7 cellular contexts compared by ENCODE assay signal in genomic region chr21:33403786-33404571, GRCh38. TPM values are rescaled to one million over a fixed set of nuclear protein-coding genes. Genes with fewer than 3 reads are reported as not detected.
A peak's percentile ranks its signal among the peaks of the same experiment; 100 is the strongest.
DNase-seq lines count a peak whose midpoint lies in the region; ATAC-seq and TF ChIP-seq lines count a peak whose summit lies in the region.

No MANE protein-coding gene starts in this region.

- H4K20me1 ChIP-seq in OCI-LY1 (ENCODE audit: insufficient read depth, low read length), result no peaks in the 10 kb centered on the region

- intact Hi-C loops in Right ventricle myocardium inferior (cut with DNase I), result no loop called here

- peak; percentile 51 for DNase-seq in GM10266 (ENCODE audit: extremely low spot score)
- DNase-seq in activated naive CD8-positive, alpha-beta T cell treated with anti-CD3 and anti-CD28 coated beads for 36 hours, result peak; percentile 28
- peak; percentile 87 for DNase-seq in Right ventricle myocardium inferior (ENCODE audit: missing footprints)
- peak; percentile 28 for DNase-seq in occipital lobe (lab: John Stamatoyannopoulos, UW)
- DNase-seq in GOT3 (lab: John Stamatoyannopoulos, UW), result no peak

- H3K4me1 ChIP-seq in OCI-LY1 (ENCODE audit: insufficient read depth, low read length, severe bottlenecking), result peaks cover 48% of the 10 kb centered on the region

- peaks cover 53% of the 10 kb centered on the region for H3K79me2 ChIP-seq in OCI-LY1 (ENCODE audit: insufficient read depth, low read length)

- TF ChIP-seq CTCF in GM10266 (IDR thresholded peaks at IDR 0.05; ENCODE audit: control insufficient read depth, insufficient read depth, low read depth, missing control alignments) (no peak), OCI-LY1 (IDR thresholded peaks at IDR 0.05; ENCODE audit: low read length) (no peak)

- H3K27ac Mint-ChIP-seq in activated naive CD8-positive, alpha-beta T cell treated with anti-CD3 and anti-CD28 coated beads for 36 hours, result peak overlapping the region; percentile 76

- no peak overlapping the region for H2AFZ ChIP-seq in OCI-LY1 (ENCODE audit: low read length)

- peaks cover 11% of the 10 kb centered on the region for H3K27me3 Mint-ChIP-seq in activated naive CD8-positive, alpha-beta T cell treated with anti-CD3 and anti-CD28 coated beads for 36 hours

- H3K4me1 Mint-ChIP-seq in activated naive CD8-positive, alpha-beta T cell treated with anti-CD3 and anti-CD28 coated beads for 36 hours, result peaks cover 41% of the 10 kb centered on the region

- H3K9me3 ChIP-seq in OCI-LY1 (ENCODE audit: low read length), result no peaks in the 10 kb centered on the region

- peak; percentile 39 for ATAC-seq in HG02852 (IDR thresholded peaks at IDR 0.05; ENCODE audit: unreplicated experiment)
- ATAC-seq in Right ventricle myocardium inferior, result peak; percentile 61

- H3K4me3 ChIP-seq in OCI-LY1 (ENCODE audit: low read depth, low read length, poor library complexity, severe bottlenecking), result peak overlapping the region; percentile 98

- no peaks in the 10 kb centered on the region for H3K9me3 Mint-ChIP-seq in activated naive CD8-positive, alpha-beta T cell treated with anti-CD3 and anti-CD28 coated beads for 36 hours

- peak overlapping the region; percentile 94 for H3K27ac ChIP-seq in OCI-LY1 (ENCODE audit: low read depth, low read length, poor library complexity, severe bottlenecking)

- no peaks in the 10 kb centered on the region; the same call in 1 of the 2 replicates for H3F3A ChIP-seq in OCI-LY1 (ENCODE audit: insufficient read depth, low read length)

- H3K36me3 ChIP-seq in OCI-LY1 (ENCODE audit: insufficient read depth, low read length), result peaks cover 20% of the 10 kb centered on the region; the same call in 1 of the 2 replicates

- H3K36me3 Mint-ChIP-seq in activated naive CD8-positive, alpha-beta T cell treated with anti-CD3 and anti-CD28 coated beads for 36 hours, result peaks cover 9% of the 10 kb centered on the region

- peak overlapping the region; percentile 100 for H3K9ac ChIP-seq in OCI-LY1 (ENCODE audit: low read length)

- no peaks in the 10 kb centered on the region for H3K9me2 ChIP-seq in OCI-LY1 (ENCODE audit: low read depth, low read length)

- peak overlapping the region; percentile 100 for H3K4me2 ChIP-seq in OCI-LY1 (ENCODE audit: low read length)

- peak overlapping the region; percentile 86 for H3K4me3 Mint-ChIP-seq in activated naive CD8-positive, alpha-beta T cell treated with anti-CD3 and anti-CD28 coated beads for 36 hours

- H3K27me3 ChIP-seq in OCI-LY1 (ENCODE audit: insufficient read depth, low read length), result no peaks in the 10 kb centered on the region

RNA-seq across cellular contexts. Expression of gene IFNGR2, which starts 0.8 kb away (rescaled TPM):
- total RNA-seq in activated naive CD8-positive, alpha-beta T cell treated with anti-CD3 and anti-CD28 coated beads for 36 hours, result 1 to 10 TPM; 5.6 to 5.7 TPM
- 36.4 TPM for total RNA-seq in Right ventricle myocardium inferior
- 57.1 TPM for total RNA-seq in occipital lobe
